ENCODE assay signal across 18 cellular contexts in the genomic region with DNA sequence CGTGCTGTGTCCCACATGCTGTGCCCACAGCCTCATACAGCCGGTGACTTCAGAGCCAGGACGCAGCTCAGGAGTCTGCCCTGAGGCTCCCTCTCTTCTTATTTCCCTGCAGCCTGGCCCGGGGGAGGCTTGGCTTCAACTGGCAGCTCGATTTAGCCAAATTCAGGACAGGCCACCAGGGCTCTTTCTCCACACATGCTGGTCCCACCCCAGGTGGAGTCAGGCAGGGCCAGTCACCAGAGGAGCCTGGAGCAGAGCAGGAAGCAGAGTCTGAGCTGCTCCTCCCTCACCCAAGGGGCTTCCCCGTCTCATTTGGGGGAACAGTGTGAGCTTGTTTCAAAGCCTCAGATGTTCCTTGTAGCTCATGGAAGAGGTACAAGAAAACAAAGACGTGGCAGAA. TPM values are rescaled to one million over a fixed set of nuclear protein-coding genes. Genes with fewer than 3 reads are reported as not detected.
"Had no signal": no experiment of that assay in that cellular context is flagged by ENCODE, and none has a peak within 500 bp of the region (broad histone marks: within the 10 kb centered on the region; RNA-seq: fewer than 3 reads in every experiment).

No MANE protein-coding gene starts in this region.

RNA-seq across cellular contexts. Expression of gene PSG1, which starts 35.9 kb away (rescaled TPM):
- total RNA-seq: activated B cell treated with CpG ODN at 0.5 μM for 24 hours; activated CD4-positive, alpha-beta memory T cell treated with anti-CD3 and anti-CD28 coated beads for 36 hours; activated CD4-positive, alpha-beta T cell treated with anti-CD3 and anti-CD28 coated beads, Interleukin-2, amount 10 ng/mL, durations not matched to agents 24 days and 14 days; activated CD8-positive, alpha-beta memory T cell treated with anti-CD3 and anti-CD28 coated beads for 36 hours; activated CD8-positive, alpha-beta T cell treated with anti-CD3 and anti-CD28 coated beads for 36 hours; activated naive CD4-positive, alpha-beta T cell treated with anti-CD3 and anti-CD28 coated beads for 36 hours; activated naive CD8-positive, alpha-beta T cell treated with anti-CD3 and anti-CD28 coated beads for 36 hours; activated T-cell treated with anti-CD3 and anti-CD28 coated beads, Interleukin-2, amount 50 U/mL, for 4 hours; activated T-cell treated with anti-CD3 and anti-CD28 coated beads, Interleukin-2, amount 50 U/mL, for 72 hours; activated T-helper 1 cell treated with anti-CD3 and anti-CD28 coated beads, Interleukin-12 subunit alpha, Interleukin-12 subunit beta, Interleukin-2, Interleukin-4 antibody, amounts not matched to agents 30 ng/mL and 10 ng/mL and 1 ng/mL, durations not matched to agents 14 hours and 24 hours and 36 hours; adrenal gland; aorta; body of pancreas; breast epithelium; cardiac septum; T-cell; T-helper 1 cell treated with Interleukin-12 subunit alpha and Interleukin-12 subunit beta and Interleukin-4 antibody, amounts not matched to agents 30 ng/mL and 1 ng/mL, for 36 hours; T-helper 2 cell treated with Interferon-gamma antibody and Interleukin-4, amounts not matched to agents 100 ng/mL and 5 ng/mL, for 36 hours had no signal
- polyA plus RNA-seq: adrenal gland, aorta had no signal
